2 cellular contexts compared by ENCODE assay signal in the genomic region with DNA sequence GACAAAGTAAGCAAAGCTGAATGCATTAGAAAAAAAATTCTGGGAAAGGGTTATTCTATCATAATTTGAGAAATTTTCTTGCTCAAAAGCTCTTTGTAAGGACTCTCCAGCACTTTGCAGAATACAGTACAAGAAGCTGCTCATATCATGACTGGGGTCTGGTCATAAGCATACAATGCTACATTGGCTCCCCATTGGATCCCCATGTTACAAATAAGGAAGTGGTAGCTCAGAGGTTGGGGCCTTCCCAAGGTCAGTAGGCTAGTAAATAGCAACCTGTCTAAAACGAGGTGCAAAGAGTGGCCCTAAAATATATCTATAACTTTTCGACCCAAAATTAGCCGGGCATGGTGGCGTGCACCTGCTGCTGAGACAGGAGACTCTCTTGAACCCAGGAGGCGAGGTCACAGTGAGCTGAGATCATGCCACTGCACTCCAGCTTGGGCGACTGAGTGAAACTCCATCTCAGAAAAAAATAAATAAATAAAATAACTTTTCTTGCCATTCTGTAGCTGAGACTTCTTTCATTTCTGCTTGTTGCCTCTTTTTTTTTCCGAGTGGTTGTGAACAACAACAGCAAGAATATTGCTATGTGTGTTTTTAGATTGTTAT.
A peak's percentile ranks its signal among the peaks of the same experiment; 100 is the strongest.
TF ChIP-seq lines count a peak whose summit lies in the region.

No MANE protein-coding gene starts in this region.

TF ChIP-seq in HEK293, 187 proteins besides CTCF, POLR2A, EP300 and RAD21:
- TF ChIP-seq ZNF560 (tag by site-specific recombination; IDR thresholded peaks at IDR 0.05; ENCODE audit: borderline replicate concordance), result no peak
- peak; percentile 94 for TF ChIP-seq ZNF664 (tag by site-specific recombination; IDR thresholded peaks at IDR 0.05)

TF ChIP-seq in GM12878, 131 proteins besides CTCF, POLR2A, EP300 and RAD21:
- no peak for TF ChIP-seq CBFB (IDR thresholded peaks at IDR 0.05; ENCODE audit: low read depth)
- TF ChIP-seq NBN (IDR thresholded peaks at IDR 0.05), result no peak
- peak; percentile 53; the same call in 1 of the 2 replicates for TF ChIP-seq SPI1 (IDR thresholded peaks at IDR 0.05; ENCODE audit: borderline replicate concordance, insufficient read depth, low read depth, low read length)
